ENCODE assay signal across 8 cellular contexts in the genomic region with DNA sequence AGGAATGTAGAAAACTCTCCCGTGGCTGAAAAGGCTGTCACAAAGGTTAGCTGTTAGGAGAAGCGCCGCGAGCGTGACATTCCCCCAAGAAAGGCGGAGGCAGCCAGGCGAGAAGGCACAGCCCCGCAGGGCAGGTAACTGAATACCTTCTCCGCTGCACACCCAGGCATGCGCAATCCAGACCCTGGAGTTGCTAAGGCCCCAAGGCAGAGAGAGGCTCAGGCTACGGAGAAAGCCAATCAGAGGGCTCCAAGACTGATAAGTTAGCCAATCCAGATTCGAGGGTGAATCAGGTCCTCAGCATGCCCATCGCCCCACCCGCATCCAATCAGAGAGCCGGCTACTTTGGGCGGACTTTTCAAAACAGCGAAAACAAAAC. TPM values are rescaled to one million over a fixed set of nuclear protein-coding genes. Genes with fewer than 3 reads are reported as not detected.
DNase-seq lines count a peak whose midpoint lies in the region; ATAC-seq, FAIRE-seq and TF ChIP-seq lines count a peak whose summit lies in the region.

No MANE protein-coding gene starts in this region.

- dilution Hi-C loops in keratinocyte (cut with MboI; ENCODE audit: extremely low pct_ligation_motif_present, low sequenced_read_pairs) = no loop called here

- peaks cover 57% of the 10 kb centered on the region for H3K4me1 Mint-ChIP-seq in WTC11
- H3K4me1 Mint-ChIP-seq in chondrocyte (ENCODE audit: low read depth) = peaks cover 28% of the 10 kb centered on the region

- H3K36me3 Mint-ChIP-seq in WTC11 = peaks cover 18% of the 10 kb centered on the region
- H3K36me3 Mint-ChIP-seq in chondrocyte (ENCODE audit: low read depth) = peaks cover 5% of the 10 kb centered on the region

- H3K4me1 ChIP-seq in keratinocyte (ENCODE audit: control insufficient read depth, extremely low read depth, insufficient read depth, low read length) = peaks cover 17% of the 10 kb centered on the region

- CTCF ChIA-PET in WTC11 (lab: Charles Lee) = interaction anchor here (1.0 to 3.5 kb wide), 4 partner anchors 37 to 202 kb away, joined by 3 to 20 read pairs (median 5); no protein-coding TSS in a partner anchor

- in situ Hi-C loops in GM18951 (cut with MboI; ENCODE audit: low sequenced_read_pairs, unreplicated experiment) = no loop called here

- H3K4me3 ChIP-seq in keratinocyte (ENCODE audit: control insufficient read depth in 2 of 3, extremely low read depth in 1 of 3, insufficient read depth in 2 of 3, low read depth in 1 of 3, low read length in 3 of 3) = peak overlapping the region; percentile 87 to 99 (median 91)

- no peaks in the 10 kb centered on the region for H3K9me1 ChIP-seq in keratinocyte (ENCODE audit: control insufficient read depth, extremely low read depth, insufficient read depth, low read length)

- peaks cover 2 to 17% of the 10 kb centered on the region in 2 experiments for H3K36me3 ChIP-seq in keratinocyte (ENCODE audit: control insufficient read depth in 2 of 2, extremely low read depth in 1 of 2, insufficient read depth in 2 of 2, low read length in 2 of 2)

- peak; percentile 90 for ATAC-seq in HG03175 (IDR thresholded peaks at IDR 0.05; ENCODE audit: unreplicated experiment)
- peak; percentile 88 for ATAC-seq in WTC11

- H3K9ac ChIP-seq in keratinocyte (ENCODE audit: control insufficient read depth, extremely low read depth, insufficient read depth, low read length) = peak overlapping the region; percentile 96

- TF ChIP-seq CTCF in AG09319 (IDR thresholded peaks at IDR 0.05; ENCODE audit: low read depth, low read length) (no peak), WTC11 (IDR thresholded peaks at IDR 0.05) (no peak), chondrocyte (IDR thresholded peaks at IDR 0.05) (no peak), keratinocyte (optimal IDR thresholded peaks at IDR 0.05 in 1 of 3, IDR thresholded peaks at IDR 0.05 in 1 of 3, conservative IDR thresholded peaks at IDR 0.05 in 1 of 3; ENCODE audit: extremely low read depth in 1 of 3, insufficient read depth in 2 of 3, low read length in 3 of 3) (no peak)

- H3K27ac Mint-ChIP-seq in WTC11 = peak overlapping the region; percentile 100
- peak overlapping the region; percentile 97 for H3K27ac Mint-ChIP-seq in chondrocyte (ENCODE audit: unreplicated experiment)

- no peaks in the 10 kb centered on the region for H3K27me3 ChIP-seq in keratinocyte (ENCODE audit: control insufficient read depth, extremely low read depth, insufficient read depth, low read length)

- peak overlapping the region; percentile 89 for H3K4me2 ChIP-seq in keratinocyte (ENCODE audit: control insufficient read depth, extremely low read depth, insufficient read depth, low read depth, low read length)

- peak; percentile 63 for TF ChIP-seq POLR2A in GM18951 (IDR thresholded peaks at IDR 0.05; ENCODE audit: extremely low read depth, insufficient read depth, insufficient read length)

- POLR2A ChIA-PET in WTC11 (lab: Charles Lee) = interaction anchor here (0.6 to 4.0 kb wide), 9 partner anchors 18 to 977 kb away, joined by 3 to 32 read pairs (median 4); partner anchors contain the start of gene CCNI

- H3K9me3 Mint-ChIP-seq in WTC11 (no peaks in the 10 kb centered on the region), chondrocyte (ENCODE audit: low read depth) (no peaks in the 10 kb centered on the region)

- H3K4me3 Mint-ChIP-seq in WTC11 (peak overlapping the region; percentile 97), chondrocyte (ENCODE audit: unreplicated experiment) (peak overlapping the region; percentile 92)

- H2AFZ ChIP-seq in keratinocyte (ENCODE audit: control insufficient read depth, low read length) = peak overlapping the region; percentile 89

- no peaks in the 10 kb centered on the region; the same call in 1 of the 2 replicates for H3K27me3 Mint-ChIP-seq in WTC11 (ENCODE audit: low read depth)
- no peaks in the 10 kb centered on the region for H3K27me3 Mint-ChIP-seq in chondrocyte (ENCODE audit: low read depth)

- peak; percentile 97 for FAIRE-seq in keratinocyte (lab: Jason Lieb, UNC)

- peak overlapping the region; percentile 95 for H3K27ac ChIP-seq in keratinocyte (ENCODE audit: control insufficient read depth, insufficient read depth, low read length)

- DNase-seq in AG09319 (ENCODE audit: extremely low read depth, low read depth) (peak; percentile 99), NCI-H2227 treated with DMSO at 0.1 percent for 48 hours (lab: John Stamatoyannopoulos, UW) (peak; percentile 93), WTC11 (ENCODE audit: low spot score) (peak; percentile 98), chondrocyte (ENCODE audit: low spot score) (peak; percentile 96), keratinocyte (ENCODE audit: low read depth, low spot score) (peak; percentile 99)
- peak; percentile 92 for DNase-seq in stimulated activated CD4-positive, alpha-beta T cell treated with anti-CD3 and anti-CD28 coated beads, Interleukin-15, amount 100 ng/mL, for 24 hours

- no peaks in the 10 kb centered on the region for H3K9me3 ChIP-seq in keratinocyte (ENCODE audit: control insufficient read depth, low read depth, low read length)

- peaks cover 28% of the 10 kb centered on the region for H3K79me2 ChIP-seq in keratinocyte (ENCODE audit: control insufficient read depth, insufficient read depth, low read length)

- no peaks in the 10 kb centered on the region for H4K20me1 ChIP-seq in keratinocyte (ENCODE audit: control insufficient read depth, extremely low read depth, insufficient read depth, low read length)

TF ChIP-seq in WTC11, 78 proteins besides CTCF, POLR2A, EP300 and RAD21 (continues in another document):
- no peak for TF ChIP-seq MXD4 (CRISPR knock-in tag; IDR thresholded peaks at IDR 0.05; ENCODE audit: borderline replicate concordance)
- TF ChIP-seq USF1 (CRISPR knock-in tag; IDR thresholded peaks at IDR 0.05) = no peak
- TF ChIP-seq USF2 (CRISPR knock-in tag; IDR thresholded peaks at IDR 0.05) = no peak
- TF ChIP-seq GABPB1 (CRISPR knock-in tag; IDR thresholded peaks at IDR 0.05) = 0 out of 2 replicates have a peak, but pooled peaks have one; percentile 2
- no peak for TF ChIP-seq TP53 (CRISPR knock-in tag; IDR thresholded peaks at IDR 0.05)
- TF ChIP-seq ZNF232 (CRISPR knock-in tag; IDR thresholded peaks at IDR 0.05) = no peak
- peak; percentile 74 for TF ChIP-seq NFYB (CRISPR knock-in tag; conservative IDR thresholded peaks at IDR 0.05; ENCODE audit: low read depth)
- TF ChIP-seq, protein P1, sequence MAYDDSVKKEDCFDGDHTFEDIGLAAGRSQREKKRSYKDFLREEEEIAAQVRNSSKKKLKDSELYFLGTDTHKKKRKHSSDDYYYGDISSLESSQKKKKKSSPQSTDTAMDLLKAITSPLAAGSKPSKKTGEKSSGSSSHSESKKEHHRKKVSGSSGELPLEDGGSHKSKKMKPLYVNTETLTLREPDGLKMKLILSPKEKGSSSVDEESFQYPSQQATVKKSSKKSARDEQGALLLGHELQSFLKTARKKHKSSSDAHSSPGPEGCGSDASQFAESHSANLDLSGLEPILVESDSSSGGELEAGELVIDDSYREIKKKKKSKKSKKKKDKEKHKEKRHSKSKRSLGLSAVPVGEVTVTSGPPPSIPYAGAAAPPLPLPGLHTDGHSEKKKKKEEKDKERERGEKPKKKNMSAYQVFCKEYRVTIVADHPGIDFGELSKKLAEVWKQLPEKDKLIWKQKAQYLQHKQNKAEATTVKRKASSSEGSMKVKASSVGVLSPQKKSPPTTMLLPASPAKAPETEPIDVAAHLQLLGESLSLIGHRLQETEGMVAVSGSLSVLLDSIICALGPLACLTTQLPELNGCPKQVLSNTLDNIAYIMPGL (CRISPR knock-in tag; IDR thresholded peaks at IDR 0.05) = no peak
- no peak for TF ChIP-seq ZNF281 (CRISPR knock-in tag; IDR thresholded peaks at IDR 0.05)

RNA-seq across cellular contexts. Expression of gene CCNG2, which starts 0.5 kb away (rescaled TPM):
- total RNA-seq in WTC11 (2021) = 18.9 to 20.8 TPM (median 20.4 TPM) in 3 replicates
- 42.4 to 52.5 TPM (median 48.1 TPM) in 3 replicates for total RNA-seq in chondrocyte
- polyA plus RNA-seq in keratinocyte = 47.4 to 96.9 TPM (median 58.5 TPM) in 3 replicates
- polyA plus RNA-seq in keratinocyte (2011; ENCODE audit: low read depth) = 70.1 TPM
- 46.5 and 83.0 TPM in 2 replicates for polyA plus RNA-seq in keratinocyte (2011; cell fraction: cytosol; rRNA removed)
- polyA plus RNA-seq in keratinocyte (2011; cell fraction: nucleus; rRNA removed) = 61.8 and 103 TPM in 2 replicates
- 36.4 and 48.4 TPM in 2 replicates for polyA plus RNA-seq in keratinocyte (2012; ENCODE audit: low replicate concordance)
- 6.8 to 52.8 TPM (median 21.1 TPM) in 3 replicates for polyA minus RNA-seq in keratinocyte
- polyA minus RNA-seq in keratinocyte (2011; cell fraction: cytosol; rRNA and poly(A)+ RNA removed) = 35.3 TPM
- 22.1 and 50.5 TPM in 2 replicates for polyA minus RNA-seq in keratinocyte (2011; cell fraction: nucleus; rRNA and poly(A)+ RNA removed)

Comparison
In these comparisons a context has a peak if more than half of its experiments do, and no peak if none do; other contexts are left out.
1. Peak in every context shown above with its lines: DNase-seq, ATAC-seq, H3K4me3 ChIP-seq and H3K27ac ChIP-seq.